Comparison of ENCODE assay signal across 32 cellular contexts in genomic region chr18:47095810-47096209, GRCh38.
"Had no signal": no experiment of that assay in that cellular context is flagged by ENCODE, and none has a peak within 500 bp of the region (broad histone marks: within the 10 kb centered on the region; RNA-seq: fewer than 3 reads in every experiment).

No MANE protein-coding gene starts in this region.

- H3K4me3 ChIP-seq: neural progenitor cell, ovary, psoas muscle, skin epidermis, smooth muscle cell, spleen, suprapubic skin, testis, tibial artery, transverse colon, upper lobe of right lung, uterus had no signal

- H3K4me1 Mint-ChIP-seq: naive thymus-derived CD8-positive, alpha-beta T cell; nephron progenitor cell; stimulated activated naive CD8-positive, alpha-beta T cell treated with anti-CD3 and anti-CD28 coated beads, Interleukin-15, amount 100 ng/mL, for 72 hours had no signal

- H3K27me3 Mint-ChIP-seq: naive thymus-derived CD8-positive, alpha-beta T cell; natural killer cell treated with Interleukin-12 subunit alpha and Interleukin-12 subunit beta and Interleukin-15 and Interleukin-18, amount 100 ng/mL, for 72 hours; progenitor cell of endocrine pancreas; stimulated activated memory B cell treated with anti-CD40 and anti-IgM and Interleukin-4, amounts not matched to agents 10 μg/mL and 1 μg/mL and 100 μg/mL, for 72 hours; stimulated activated naive CD8-positive, alpha-beta T cell treated with anti-CD3 and anti-CD28 coated beads, Interleukin-15, amount 100 ng/mL, for 72 hours; type B pancreatic cell had no signal

- H3K36me3 Mint-ChIP-seq: neural progenitor cell, type B pancreatic cell had no signal

- H3K9me3 ChIP-seq: ovary, psoas muscle, spleen, suprapubic skin, testis, tibial artery, transverse colon, upper lobe of right lung, uterus had no signal

- H3K9ac ChIP-seq: neural progenitor cell, parathyroid adenoma had no signal

- H3K4me1 ChIP-seq: neural progenitor cell, parathyroid adenoma, psoas muscle, spleen, suprapubic skin, testis, tibial artery, transverse colon, upper lobe of right lung, uterus had no signal

- H3K9me3 Mint-ChIP-seq: natural killer cell treated with Interleukin-12 subunit alpha and Interleukin-12 subunit beta and Interleukin-15 and Interleukin-18, amount 100 ng/mL, for 72 hours; nephron progenitor cell; neural progenitor cell; stimulated activated memory B cell treated with anti-CD40 and anti-IgM and Interleukin-4, amounts not matched to agents 10 μg/mL and 1 μg/mL and 100 μg/mL, for 72 hours; stimulated activated naive CD8-positive, alpha-beta T cell treated with anti-CD3 and anti-CD28 coated beads, Interleukin-15, amount 100 ng/mL, for 72 hours; type B pancreatic cell had no signal

- H3K27me3 ChIP-seq: neural progenitor cell, ovary, spleen, suprapubic skin, testis, tibial artery, transverse colon, upper lobe of right lung, uterus had no signal

- ATAC-seq: naive thymus-derived CD8-positive, alpha-beta T cell; natural killer cell treated with Interleukin-12 subunit alpha and Interleukin-12 subunit beta and Interleukin-15 and Interleukin-18, amount 100 ng/mL, for 72 hours; psoas muscle; right cardiac atrium; sciatic nerve; stimulated activated memory B cell treated with anti-CD40 and anti-IgM and Interleukin-4, amounts not matched to agents 10 μg/mL and 1 μg/mL and 100 μg/mL, for 72 hours; stimulated activated naive CD8-positive, alpha-beta T cell treated with anti-CD3 and anti-CD28 coated beads, Interleukin-15, amount 100 ng/mL, for 72 hours; stimulated activated naive CD8-positive, alpha-beta T cell treated with anti-CD3 and anti-CD28 coated beads, Interleukin-15, Interleukin-2, amounts not matched to agents 100 U/mL and 50 U/mL, for 24 hours; upper lobe of right lung had no signal

- H3K36me3 ChIP-seq: neural progenitor cell, ovary, suprapubic skin, tibial artery, transverse colon, upper lobe of right lung, uterus had no signal

- H3K27ac Mint-ChIP-seq: natural killer cell treated with Interleukin-12 subunit alpha and Interleukin-12 subunit beta and Interleukin-15 and Interleukin-18, amount 100 ng/mL, for 72 hours; nephron progenitor cell; neural progenitor cell; progenitor cell of endocrine pancreas; stimulated activated memory B cell treated with anti-CD40 and anti-IgM and Interleukin-4, amounts not matched to agents 10 μg/mL and 1 μg/mL and 100 μg/mL, for 72 hours; stimulated activated naive CD8-positive, alpha-beta T cell treated with anti-CD3 and anti-CD28 coated beads, Interleukin-15, amount 100 ng/mL, for 72 hours; type B pancreatic cell had no signal

- DNase-seq: naive thymus-derived CD8-positive, alpha-beta T cell; nephron progenitor cell; occipital lobe; ovary; posterior cingulate gyrus; psoas muscle; right cardiac atrium; spleen; stimulated activated CD4-positive, alpha-beta T cell treated with anti-CD3 and anti-CD28 coated beads, Interleukin-12 subunit alpha, Interleukin-12 subunit beta, amount 100 ng/mL, for 4 hours; stimulated activated CD4-positive, alpha-beta T cell treated with anti-CD3 and anti-CD28 coated beads, Interleukin-1b, Interleukin-23, amount 100 ng/mL, for 48 hours; stimulated activated CD4-positive, alpha-beta T cell treated with anti-CD3 and anti-CD28 coated beads, Interleukin-4, amount 100 ng/mL, for 1 hour; stimulated activated CD4-positive, alpha-beta T cell treated with anti-CD3 and anti-CD28 coated beads, Interleukin-4, amount 100 ng/mL, for 4 hours; stimulated activated CD8-positive, alpha-beta memory T cell treated with anti-CD3 and anti-CD28 coated beads, Interleukin-4, amount 100 ng/mL, for 48 hours; stimulated activated naive CD4-positive, alpha-beta T cell; stimulated activated naive CD8-positive, alpha-beta T cell treated with anti-CD3 and anti-CD28 coated beads, Interleukin-15, amount 100 ng/mL, for 72 hours; stimulated activated naive CD8-positive, alpha-beta T cell treated with anti-CD3 and anti-CD28 coated beads, Interleukin-15, Interleukin-2, amounts not matched to agents 100 U/mL and 50 U/mL, for 24 hours; substantia nigra; testis; tibial artery; transverse colon; upper lobe of right lung; uterus had no signal

- H3K27ac ChIP-seq: neural progenitor cell, ovary, parathyroid adenoma, psoas muscle, skin epidermis, spleen, suprapubic skin, testis, tibial artery, transverse colon, upper lobe of right lung, uterus had no signal

- H3K4me3 Mint-ChIP-seq: naive thymus-derived CD8-positive, alpha-beta T cell; natural killer cell treated with Interleukin-12 subunit alpha and Interleukin-12 subunit beta and Interleukin-15 and Interleukin-18, amount 100 ng/mL, for 72 hours; nephron progenitor cell; neural progenitor cell; stimulated activated memory B cell treated with anti-CD40 and anti-IgM and Interleukin-4, amounts not matched to agents 10 μg/mL and 1 μg/mL and 100 μg/mL, for 72 hours; stimulated activated naive CD8-positive, alpha-beta T cell treated with anti-CD3 and anti-CD28 coated beads, Interleukin-15, amount 100 ng/mL, for 72 hours; type B pancreatic cell had no signal
